In genomic region chr13:62333466-62333865, GRCh38 we compare ENCODE assay signal across 30 cellular contexts.
"Had no signal": no experiment of that assay in that cellular context is flagged by ENCODE, and none has a peak within 500 bp of the region (broad histone marks: within the 10 kb centered on the region; RNA-seq: fewer than 3 reads in every experiment).

No MANE protein-coding gene starts in this region.

- H3K4me3 ChIP-seq: adrenal gland, ascending aorta, body of pancreas, breast epithelium, cardiac muscle cell had no signal

- H3K27me3 ChIP-seq: adrenal gland, ascending aorta, body of pancreas, brain microvascular endothelial cell, breast epithelium, cardiac muscle cell had no signal

- H3K27ac ChIP-seq: adrenal gland, ascending aorta, body of pancreas, brain microvascular endothelial cell, breast epithelium, cardiac muscle cell had no signal

- DNase-seq: activated effector memory CD4-positive, alpha-beta T cell treated with anti-CD3 and anti-CD28 coated beads, Interleukin-2, amount 50 U/mL, for 16 hours; activated effector memory CD4-positive, alpha-beta T cell treated with Interleukin-2 at 50 U/mL for 16 hours; activated gamma-delta T cell; activated gamma-delta T cell treated with Interleukin-2 at 50 U/mL for 16 hours; activated naive CD4-positive, alpha-beta T cell; activated naive CD4-positive, alpha-beta T cell treated with anti-CD3 and anti-CD28 coated beads for 36 hours; activated naive CD4-positive, alpha-beta T cell treated with anti-CD3 and anti-CD28 coated beads, Interleukin-2, amount 10 ng/mL, durations not matched to agents 7 days and 5 days; activated naive CD4-positive, alpha-beta T cell treated with anti-CD3 and anti-CD28 coated beads, Interleukin-2, amount 50 U/mL, for 16 hours; activated naive CD4-positive, alpha-beta T cell treated with Interleukin-2 at 50 U/mL for 16 hours; activated naive CD8-positive, alpha-beta T cell treated with anti-CD3 and anti-CD28 coated beads for 36 hours; activated naive CD8-positive, alpha-beta T cell treated with anti-CD3 and anti-CD28 coated beads, Interleukin-2, amount 10 ng/mL, durations not matched to agents 7 days and 5 days; activated naive CD8-positive, alpha-beta T cell treated with anti-CD3 and anti-CD28 coated beads, Interleukin-2, amount 50 U/mL, for 24 hours; activated T-cell treated with anti-CD3 and anti-CD28 coated beads, Interleukin-2, amount 50 U/mL, for 1 hour; activated T-cell treated with anti-CD3 and anti-CD28 coated beads, Interleukin-2, amount 50 U/mL, for 24 hours; activated T-cell treated with anti-CD3 and anti-CD28 coated beads, Interleukin-2, amount 50 U/mL, for 4 hours; activated T-cell treated with anti-CD3 and anti-CD28 coated beads, Interleukin-2, amount 50 U/mL, for 48 hours; activated T-cell treated with anti-CD3 and anti-CD28 coated beads, Interleukin-2, amount 50 U/mL, for 72 hours; adrenal gland; amniotic stem cell; amygdala; anterior cingulate cortex; aorta; body of pancreas; brain microvascular endothelial cell; caudate nucleus; central memory CD4-positive, alpha-beta T cell; cerebellar nuclear complex had no signal

- H3K4me1 ChIP-seq: adrenal gland, ascending aorta, body of pancreas, breast epithelium had no signal

- H3K36me3 ChIP-seq: adrenal gland, ascending aorta, brain microvascular endothelial cell, breast epithelium, cardiac muscle cell had no signal

- H3K9me3 ChIP-seq: adrenal gland, ascending aorta, body of pancreas, breast epithelium had no signal
